In the genomic region with DNA sequence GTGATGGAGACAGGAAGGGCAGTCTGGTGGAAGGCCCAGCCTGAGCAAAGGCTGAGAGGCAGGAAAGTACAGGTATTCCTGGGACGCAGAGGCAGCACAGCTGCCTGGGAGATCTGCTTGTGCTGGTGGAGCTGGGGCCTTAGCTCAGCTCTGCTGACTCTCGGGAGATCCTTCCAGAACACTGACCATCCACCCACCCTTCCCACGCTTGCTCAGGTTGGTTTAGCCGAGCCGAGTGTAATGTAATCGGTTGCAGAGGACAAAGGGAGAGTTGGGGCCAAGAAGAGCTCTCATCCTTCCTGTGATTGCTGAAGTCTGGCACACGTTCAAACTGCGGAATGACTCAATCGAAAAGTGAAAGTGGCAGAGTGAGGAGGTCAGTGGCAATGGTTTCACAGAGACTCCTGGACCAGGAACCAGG, we compare ENCODE assay signal across 8 cellular contexts. TPM values are rescaled to one million over a fixed set of nuclear protein-coding genes. Genes with fewer than 3 reads are reported as not detected.
DNase-seq lines count a peak whose midpoint lies in the region; ATAC-seq and TF ChIP-seq lines count a peak whose summit lies in the region.

No MANE protein-coding gene starts in this region.

- no peak overlapping the region for H3K4me3 Mint-ChIP-seq in natural killer cell

- H3K4me1 Mint-ChIP-seq in natural killer cell, result no peaks in the 10 kb centered on the region

- no peaks in the 10 kb centered on the region for H3K27me3 ChIP-seq in aorta (ENCODE audit: control insufficient read depth in 1 of 2, insufficient read depth in 2 of 2, low read length in 1 of 2)

- 35 to 38% methylated on average over 9 of the region's 9 CpGs for WGBS in aorta, 2 donors

- no peak for TF ChIP-seq CTCF in natural killer cell (IDR thresholded peaks at IDR 0.05)

- no peaks in the 10 kb centered on the region for H3K36me3 Mint-ChIP-seq in natural killer cell

- H3K27ac ChIP-seq in aorta (ENCODE audit: low read depth in 1 of 2, low read length in 2 of 2), result no peak overlapping the region

- no peak overlapping the region for H3K27ac Mint-ChIP-seq in natural killer cell

- no peaks in the 10 kb centered on the region for H3K9me3 Mint-ChIP-seq in natural killer cell

- ATAC-seq in aorta (ENCODE audit: low FRiP score) (peak; percentile 33), GM18519 (IDR thresholded peaks at IDR 0.05; ENCODE audit: low FRiP score, unreplicated experiment) (no peak), natural killer cell (no peak)

- H3K4me3 ChIP-seq in aorta (ENCODE audit: low read length in 2 of 2), result no peak overlapping the region

- no peaks in the 10 kb centered on the region for H3K36me3 ChIP-seq in aorta (ENCODE audit: control insufficient read depth in 1 of 2, insufficient read depth in 2 of 2, low read length in 1 of 2)

- H3K27me3 Mint-ChIP-seq in natural killer cell (ENCODE audit: low read depth in 2 of 2), result peaks cover 7 to 11% of the 10 kb centered on the region in 2 donors

- intact Hi-C loops in aorta (cut with DNase I) (no loop called here), natural killer cell (cut with micrococcal nuclease) (no loop called here)

- H3K9me3 ChIP-seq in aorta (ENCODE audit: control insufficient read depth, low read length), result no peaks in the 10 kb centered on the region

- H3K4me1 ChIP-seq in aorta (ENCODE audit: control insufficient read depth in 1 of 2, insufficient read depth in 2 of 2, low read length in 2 of 2), result no peaks in the 10 kb centered on the region

- DNase-seq in AG08395 (ENCODE audit: low spot score), result peak; percentile 89
- peak; percentile 37 for DNase-seq in HCEC 1CT
- DNase-seq in SKM-1 (lab: John Stamatoyannopoulos, UW; ENCODE audit: unreplicated experiment), result peak; percentile 68
- DNase-seq in iris pigment epithelial cell (ENCODE audit: low read depth), result peak; percentile 95
- peak; percentile 36 to 62 for DNase-seq in aorta
- no peak for DNase-seq in natural killer cell
- DNase-seq in HUDEP-2 (lab: John Stamatoyannopoulos, UW; ENCODE audit: unreplicated experiment in 76 of 76), result no peak

RNA-seq across cellular contexts. Expression of gene GPR78, which starts 43.1 kb away (rescaled TPM):
- total RNA-seq in aorta (under 1 TPM in 1 of 2 donors, not detected in 1; 0.48 TPM), natural killer cell (not detected)
- not detected for polyA plus RNA-seq in aorta

RNA-seq across cellular contexts. Expression of gene CPZ, which starts 55.5 kb away (rescaled TPM):
- 1 to 10 TPM; 3.8 to 10.0 TPM for total RNA-seq in aorta
- polyA plus RNA-seq in aorta, result under 1 TPM; 0.13 to 0.82 TPM
- total RNA-seq in natural killer cell, result not detected

Comparison
In these comparisons a context has a peak if more than half of its experiments do, and no peak if none do; other contexts are left out.
1. DNase-seq: peak in AG08395 (single experiment), HCEC 1CT (single experiment), SKM-1 (single experiment), iris pigment epithelial cell (single experiment) and aorta (2 of 2); none in natural killer cell (single experiment) and HUDEP-2 (0 of 76).
2. RNA of gene CPZ, which starts 55.5 kb away (total RNA-seq): 3.8 to 10.0 TPM in aorta; not detected in natural killer cell; every median in the first group is over 4 times any median in the second.